ENCODE assay signal across 10 cellular contexts in genomic region chr6:137824502-137824879, GRCh38. TPM values are rescaled to one million over a fixed set of nuclear protein-coding genes. Genes with fewer than 3 reads are reported as not detected.
DNase-seq lines count a peak whose midpoint lies in the region; ATAC-seq and TF ChIP-seq lines count a peak whose summit lies in the region.
"Had no signal": no experiment of that assay in that cellular context is flagged by ENCODE, and none has a peak within 500 bp of the region (broad histone marks: within the 10 kb centered on the region; RNA-seq: fewer than 3 reads in every experiment).

No MANE protein-coding gene starts in this region.

- no peaks in the 10 kb centered on the region for H4K20me1 ChIP-seq in osteoblast (ENCODE audit: insufficient read depth, low read length)

- no peak for TF ChIP-seq EP300 in suprapubic skin (IDR thresholded peaks at IDR 0.05)

- H3K4me3 Mint-ChIP-seq in activated naive CD4-positive, alpha-beta T cell treated with anti-CD3 and anti-CD28 coated beads for 36 hours, result peak overlapping the region; percentile 67
- peak overlapping the region; percentile 77 for H3K4me3 Mint-ChIP-seq in activated naive CD8-positive, alpha-beta T cell treated with anti-CD3 and anti-CD28 coated beads, Interleukin-2, amount 10 ng/mL, durations not matched to agents 7 days and 5 days

- no peaks in the 10 kb centered on the region for H3K36me3 ChIP-seq in mesodermal cell (ENCODE audit: control insufficient read depth, insufficient read depth, low read length)
- H3K36me3 ChIP-seq in suprapubic skin, result no peaks in the 10 kb centered on the region
- no peaks in the 10 kb centered on the region for H3K36me3 ChIP-seq in osteoblast (ENCODE audit: insufficient read depth, low read length)
- H3K36me3 ChIP-seq: heart left ventricle had no signal

- H3K9me3 ChIP-seq in mesodermal cell (ENCODE audit: control insufficient read depth, low read length) (no peaks in the 10 kb centered on the region), suprapubic skin (no peaks in the 10 kb centered on the region), osteoblast (ENCODE audit: low read depth, low read length) (no peaks in the 10 kb centered on the region)

- DNase-seq in activated naive CD4-positive, alpha-beta T cell treated with anti-CD3 and anti-CD28 coated beads for 36 hours, result no peak
- no peak for DNase-seq in activated naive CD4-positive, alpha-beta T cell treated with anti-CD3 and anti-CD28 coated beads, Interleukin-2, amount 50 U/mL, for 16 hours
- DNase-seq in activated naive CD8-positive, alpha-beta T cell treated with anti-CD3 and anti-CD28 coated beads, Interleukin-2, amount 10 ng/mL, durations not matched to agents 7 days and 5 days, result no peak
- DNase-seq in suprapubic skin (ENCODE audit: low spot score in 2 of 2), result no peak
- no peak for DNase-seq in NCI-H2196 (lab: John Stamatoyannopoulos, UW; ENCODE audit: unreplicated experiment)
- DNase-seq in osteoblast (ENCODE audit: insufficient read length, low spot score, missing footprints), result no peak
- no peak for DNase-seq in SHP77 (lab: John Stamatoyannopoulos, UW)
- DNase-seq: cortex of kidney had no signal

- CTCF ChIA-PET in activated naive CD4-positive, alpha-beta T cell treated with anti-CD3 and anti-CD28 coated beads for 36 hours (lab: Charles Lee), result interaction anchor here (0.7 to 8.3 kb wide), 4 partner anchors 13 to 46 kb away, joined by 3 to 46 read pairs (median 14); partner anchors contain the start of gene TNFAIP3

- H3K27me3 ChIP-seq in suprapubic skin (no peaks in the 10 kb centered on the region), osteoblast (ENCODE audit: insufficient read depth, low read length) (no peaks in the 10 kb centered on the region)
- H3K27me3 ChIP-seq: heart left ventricle had no signal

- H3K4me2 ChIP-seq in osteoblast (ENCODE audit: insufficient read depth, low read length), result no peak overlapping the region

- TF ChIP-seq CTCF in suprapubic skin (IDR thresholded peaks at IDR 0.05) (no peak), osteoblast (IDR thresholded peaks at IDR 0.05; ENCODE audit: extremely low read depth, low read depth, low read length) (no peak)

- peak overlapping the region; percentile 75 for H3K27ac ChIP-seq in mesodermal cell (ENCODE audit: low read depth, low read length, severe bottlenecking)
- peak overlapping the region; percentile 72 for H3K27ac ChIP-seq in suprapubic skin
- H3K27ac ChIP-seq in osteoblast (ENCODE audit: low read depth, low read length), result no peak overlapping the region

- TF ChIP-seq POLR2A in suprapubic skin (IDR thresholded peaks at IDR 0.05), result no peak

- peaks cover 2% of the 10 kb centered on the region for H3K36me3 Mint-ChIP-seq in activated naive CD4-positive, alpha-beta T cell treated with anti-CD3 and anti-CD28 coated beads for 36 hours (ENCODE audit: low read depth)
- H3K36me3 Mint-ChIP-seq in activated naive CD8-positive, alpha-beta T cell treated with anti-CD3 and anti-CD28 coated beads, Interleukin-2, amount 10 ng/mL, durations not matched to agents 7 days and 5 days, result no peaks in the 10 kb centered on the region

- H3K4me1 ChIP-seq in mesodermal cell (ENCODE audit: control insufficient read depth, insufficient read depth, low read length, poor library complexity, severe bottlenecking) (peaks cover 2% of the 10 kb centered on the region), suprapubic skin (peaks cover 69% of the 10 kb centered on the region), osteoblast (ENCODE audit: insufficient read depth, low read length) (peaks cover 27% of the 10 kb centered on the region)

- H3K9me3 Mint-ChIP-seq in activated naive CD4-positive, alpha-beta T cell treated with anti-CD3 and anti-CD28 coated beads for 36 hours, result no peaks in the 10 kb centered on the region
- H3K9me3 Mint-ChIP-seq in activated naive CD8-positive, alpha-beta T cell treated with anti-CD3 and anti-CD28 coated beads, Interleukin-2, amount 10 ng/mL, durations not matched to agents 7 days and 5 days, result no peaks in the 10 kb centered on the region

- intact Hi-C loops in activated naive CD4-positive, alpha-beta T cell treated with anti-CD3 and anti-CD28 coated beads for 36 hours (cut with micrococcal nuclease), result loop anchor here (1.0 to 10.0 kb wide), 5 partner anchors 13 to 1320 kb away; no protein-coding TSS in a partner anchor

- H3K27me3 Mint-ChIP-seq in activated naive CD4-positive, alpha-beta T cell treated with anti-CD3 and anti-CD28 coated beads for 36 hours (ENCODE audit: low read depth), result no peaks in the 10 kb centered on the region
- H3K27me3 Mint-ChIP-seq in activated naive CD8-positive, alpha-beta T cell treated with anti-CD3 and anti-CD28 coated beads, Interleukin-2, amount 10 ng/mL, durations not matched to agents 7 days and 5 days, result no peaks in the 10 kb centered on the region

- ATAC-seq in activated naive CD8-positive, alpha-beta T cell treated with anti-CD3 and anti-CD28 coated beads, Interleukin-2, amount 10 ng/mL, durations not matched to agents 7 days and 5 days (ENCODE audit: low read depth), result peak; percentile 6

- H3K4me3 ChIP-seq in mesodermal cell (ENCODE audit: extremely low read depth, insufficient read depth, low read length, poor library complexity, severe bottlenecking), result no peak overlapping the region
- no peak overlapping the region for H3K4me3 ChIP-seq in suprapubic skin
- no peak overlapping the region for H3K4me3 ChIP-seq in osteoblast (ENCODE audit: insufficient read depth, low read length)

- H3K4me1 Mint-ChIP-seq in activated naive CD4-positive, alpha-beta T cell treated with anti-CD3 and anti-CD28 coated beads for 36 hours (ENCODE audit: low read depth), result peaks cover 83% of the 10 kb centered on the region
- H3K4me1 Mint-ChIP-seq in activated naive CD8-positive, alpha-beta T cell treated with anti-CD3 and anti-CD28 coated beads, Interleukin-2, amount 10 ng/mL, durations not matched to agents 7 days and 5 days, result peaks cover 64% of the 10 kb centered on the region

- WGBS in mesodermal cell (ENCODE audit: insufficient coverage in 2 of 2), 2 experiments, result 83 to 100% methylated on average over 1 of the region's 2 CpGs
- WGBS in suprapubic skin, result 29% methylated on average over 2 of the region's 2 CpGs

- peak overlapping the region; percentile 95 for H3K27ac Mint-ChIP-seq in activated naive CD4-positive, alpha-beta T cell treated with anti-CD3 and anti-CD28 coated beads for 36 hours
- peak overlapping the region; percentile 95 for H3K27ac Mint-ChIP-seq in activated naive CD8-positive, alpha-beta T cell treated with anti-CD3 and anti-CD28 coated beads, Interleukin-2, amount 10 ng/mL, durations not matched to agents 7 days and 5 days

- H3K79me2 ChIP-seq in osteoblast (ENCODE audit: insufficient read depth, low read length), result no peaks in the 10 kb centered on the region

- H2AFZ ChIP-seq in osteoblast (ENCODE audit: low read length), result no peak overlapping the region

- POLR2A ChIA-PET in activated naive CD8-positive, alpha-beta T cell treated with anti-CD3 and anti-CD28 coated beads, Interleukin-2, amount 10 ng/mL, durations not matched to agents 7 days and 5 days (lab: Charles Lee), result interaction anchor here (0.5 to 2.8 kb wide), 9 partner anchors 13 to 178 kb away, joined by 3 to 18 read pairs (median 4); partner anchors contain the start of gene TNFAIP3

RNA-seq across cellular contexts. Expression of gene TNFAIP3, which starts 42.6 kb away (rescaled TPM):
- 100 to 1,000 TPM; 289 to 294 TPM for total RNA-seq in activated naive CD4-positive, alpha-beta T cell treated with anti-CD3 and anti-CD28 coated beads for 36 hours
- total RNA-seq in activated naive CD8-positive, alpha-beta T cell treated with anti-CD3 and anti-CD28 coated beads, Interleukin-2, amount 10 ng/mL, durations not matched to agents 7 days and 5 days, result 10 to 100 TPM; 88.6 to 89.5 TPM
- polyA plus RNA-seq in mesodermal cell (2013, experiment 1 of 2), result 18.1 TPM
- polyA plus RNA-seq in mesodermal cell (2013, experiment 2 of 2), result 14.6 TPM
- total RNA-seq in suprapubic skin, result 100 to 1,000 TPM in 3 of 4 donors, 10 to 100 TPM in 1; 64.1 to 146 (median 111) TPM
- total RNA-seq in osteoblast, result 8.5 and 10.5 TPM in 2 replicates
